1 cellular context compared by ENCODE assay signal in the genomic region with DNA sequence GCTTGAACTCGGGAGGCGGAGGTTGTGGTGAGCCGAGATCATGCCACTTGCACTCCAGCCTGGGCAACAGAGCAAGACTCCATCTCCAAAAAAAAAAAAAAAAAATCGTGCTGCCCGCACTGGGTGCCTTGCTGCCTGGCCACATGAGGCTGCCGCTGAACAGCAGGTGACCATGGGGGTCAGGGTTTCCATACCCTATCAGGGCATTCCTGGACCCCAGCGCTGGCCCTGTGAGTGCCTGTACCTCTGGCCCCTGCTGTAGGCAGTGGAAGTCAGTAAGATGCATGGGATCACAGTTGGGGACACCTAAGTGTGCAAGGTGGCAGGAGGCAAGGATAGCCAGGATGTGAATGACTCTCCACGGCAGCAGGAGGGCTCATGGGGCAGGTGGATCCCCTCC.
TF ChIP-seq lines count a peak whose summit lies in the region.

No MANE protein-coding gene starts in this region.

TF ChIP-seq in H1, 55 proteins besides CTCF, POLR2A, EP300 and RAD21:
- TF ChIP-seq BRCA1 (IDR thresholded peaks at IDR 0.05; ENCODE audit: low read depth, low read length) (no peak), SP1 (IDR thresholded peaks at IDR 0.05; ENCODE audit: low read depth, low read length) (no peak), CTBP2 (IDR thresholded peaks at IDR 0.05; ENCODE audit: borderline replicate concordance, insufficient read depth, insufficient read length, low read length) (no peak), ZNF274 (IDR thresholded peaks at IDR 0.05; ENCODE audit: borderline replicate concordance, extremely low read depth, low read length) (no peak), SIX5 (IDR thresholded peaks at IDR 0.05; ENCODE audit: low read depth, low read length) (no peak), CBX8 (IDR thresholded peaks at IDR 0.05; ENCODE audit: borderline replicate concordance, low read depth, low read length) (no peak), ASH2L (IDR thresholded peaks at IDR 0.05; ENCODE audit: low read length) (no peak), SIN3A (conservative IDR thresholded peaks at IDR 0.05 in 1 of 2, IDR thresholded peaks at IDR 0.05 in 1 of 2; ENCODE audit: low read depth in 1 of 2, low read length in 2 of 2) (no peak), TBP (IDR thresholded peaks at IDR 0.05; ENCODE audit: low read depth, low read length) (no peak), FOSL1 (IDR thresholded peaks at IDR 0.05; ENCODE audit: insufficient read depth, low read depth, low read length) (no peak), CHD1 (IDR thresholded peaks at IDR 0.05; ENCODE audit: low read depth, low read length) (no peak), RXRA (IDR thresholded peaks at IDR 0.05; ENCODE audit: insufficient read depth, low read depth, low read length) (no peak), HDAC2 (IDR thresholded peaks at IDR 0.05; ENCODE audit: borderline replicate concordance in 1 of 2, low read depth in 2 of 2, low read length in 2 of 2) (no peak)
- TF ChIP-seq, protein P1, sequence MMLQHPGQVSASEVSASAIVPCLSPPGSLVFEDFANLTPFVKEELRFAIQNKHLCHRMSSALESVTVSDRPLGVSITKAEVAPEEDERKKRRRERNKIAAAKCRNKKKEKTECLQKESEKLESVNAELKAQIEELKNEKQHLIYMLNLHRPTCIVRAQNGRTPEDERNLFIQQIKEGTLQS (IDR thresholded peaks at IDR 0.05; ENCODE audit: insufficient read depth, low read depth, low read length): no peak
- TF ChIP-seq, protein P2, sequence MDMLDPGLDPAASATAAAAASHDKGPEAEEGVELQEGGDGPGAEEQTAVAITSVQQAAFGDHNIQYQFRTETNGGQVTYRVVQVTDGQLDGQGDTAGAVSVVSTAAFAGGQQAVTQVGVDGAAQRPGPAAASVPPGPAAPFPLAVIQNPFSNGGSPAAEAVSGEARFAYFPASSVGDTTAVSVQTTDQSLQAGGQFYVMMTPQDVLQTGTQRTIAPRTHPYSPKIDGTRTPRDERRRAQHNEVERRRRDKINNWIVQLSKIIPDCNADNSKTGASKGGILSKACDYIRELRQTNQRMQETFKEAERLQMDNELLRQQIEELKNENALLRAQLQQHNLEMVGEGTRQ (IDR thresholded peaks at IDR 0.05; ENCODE audit: low read length): no peak
- TF ChIP-seq, protein P3, sequence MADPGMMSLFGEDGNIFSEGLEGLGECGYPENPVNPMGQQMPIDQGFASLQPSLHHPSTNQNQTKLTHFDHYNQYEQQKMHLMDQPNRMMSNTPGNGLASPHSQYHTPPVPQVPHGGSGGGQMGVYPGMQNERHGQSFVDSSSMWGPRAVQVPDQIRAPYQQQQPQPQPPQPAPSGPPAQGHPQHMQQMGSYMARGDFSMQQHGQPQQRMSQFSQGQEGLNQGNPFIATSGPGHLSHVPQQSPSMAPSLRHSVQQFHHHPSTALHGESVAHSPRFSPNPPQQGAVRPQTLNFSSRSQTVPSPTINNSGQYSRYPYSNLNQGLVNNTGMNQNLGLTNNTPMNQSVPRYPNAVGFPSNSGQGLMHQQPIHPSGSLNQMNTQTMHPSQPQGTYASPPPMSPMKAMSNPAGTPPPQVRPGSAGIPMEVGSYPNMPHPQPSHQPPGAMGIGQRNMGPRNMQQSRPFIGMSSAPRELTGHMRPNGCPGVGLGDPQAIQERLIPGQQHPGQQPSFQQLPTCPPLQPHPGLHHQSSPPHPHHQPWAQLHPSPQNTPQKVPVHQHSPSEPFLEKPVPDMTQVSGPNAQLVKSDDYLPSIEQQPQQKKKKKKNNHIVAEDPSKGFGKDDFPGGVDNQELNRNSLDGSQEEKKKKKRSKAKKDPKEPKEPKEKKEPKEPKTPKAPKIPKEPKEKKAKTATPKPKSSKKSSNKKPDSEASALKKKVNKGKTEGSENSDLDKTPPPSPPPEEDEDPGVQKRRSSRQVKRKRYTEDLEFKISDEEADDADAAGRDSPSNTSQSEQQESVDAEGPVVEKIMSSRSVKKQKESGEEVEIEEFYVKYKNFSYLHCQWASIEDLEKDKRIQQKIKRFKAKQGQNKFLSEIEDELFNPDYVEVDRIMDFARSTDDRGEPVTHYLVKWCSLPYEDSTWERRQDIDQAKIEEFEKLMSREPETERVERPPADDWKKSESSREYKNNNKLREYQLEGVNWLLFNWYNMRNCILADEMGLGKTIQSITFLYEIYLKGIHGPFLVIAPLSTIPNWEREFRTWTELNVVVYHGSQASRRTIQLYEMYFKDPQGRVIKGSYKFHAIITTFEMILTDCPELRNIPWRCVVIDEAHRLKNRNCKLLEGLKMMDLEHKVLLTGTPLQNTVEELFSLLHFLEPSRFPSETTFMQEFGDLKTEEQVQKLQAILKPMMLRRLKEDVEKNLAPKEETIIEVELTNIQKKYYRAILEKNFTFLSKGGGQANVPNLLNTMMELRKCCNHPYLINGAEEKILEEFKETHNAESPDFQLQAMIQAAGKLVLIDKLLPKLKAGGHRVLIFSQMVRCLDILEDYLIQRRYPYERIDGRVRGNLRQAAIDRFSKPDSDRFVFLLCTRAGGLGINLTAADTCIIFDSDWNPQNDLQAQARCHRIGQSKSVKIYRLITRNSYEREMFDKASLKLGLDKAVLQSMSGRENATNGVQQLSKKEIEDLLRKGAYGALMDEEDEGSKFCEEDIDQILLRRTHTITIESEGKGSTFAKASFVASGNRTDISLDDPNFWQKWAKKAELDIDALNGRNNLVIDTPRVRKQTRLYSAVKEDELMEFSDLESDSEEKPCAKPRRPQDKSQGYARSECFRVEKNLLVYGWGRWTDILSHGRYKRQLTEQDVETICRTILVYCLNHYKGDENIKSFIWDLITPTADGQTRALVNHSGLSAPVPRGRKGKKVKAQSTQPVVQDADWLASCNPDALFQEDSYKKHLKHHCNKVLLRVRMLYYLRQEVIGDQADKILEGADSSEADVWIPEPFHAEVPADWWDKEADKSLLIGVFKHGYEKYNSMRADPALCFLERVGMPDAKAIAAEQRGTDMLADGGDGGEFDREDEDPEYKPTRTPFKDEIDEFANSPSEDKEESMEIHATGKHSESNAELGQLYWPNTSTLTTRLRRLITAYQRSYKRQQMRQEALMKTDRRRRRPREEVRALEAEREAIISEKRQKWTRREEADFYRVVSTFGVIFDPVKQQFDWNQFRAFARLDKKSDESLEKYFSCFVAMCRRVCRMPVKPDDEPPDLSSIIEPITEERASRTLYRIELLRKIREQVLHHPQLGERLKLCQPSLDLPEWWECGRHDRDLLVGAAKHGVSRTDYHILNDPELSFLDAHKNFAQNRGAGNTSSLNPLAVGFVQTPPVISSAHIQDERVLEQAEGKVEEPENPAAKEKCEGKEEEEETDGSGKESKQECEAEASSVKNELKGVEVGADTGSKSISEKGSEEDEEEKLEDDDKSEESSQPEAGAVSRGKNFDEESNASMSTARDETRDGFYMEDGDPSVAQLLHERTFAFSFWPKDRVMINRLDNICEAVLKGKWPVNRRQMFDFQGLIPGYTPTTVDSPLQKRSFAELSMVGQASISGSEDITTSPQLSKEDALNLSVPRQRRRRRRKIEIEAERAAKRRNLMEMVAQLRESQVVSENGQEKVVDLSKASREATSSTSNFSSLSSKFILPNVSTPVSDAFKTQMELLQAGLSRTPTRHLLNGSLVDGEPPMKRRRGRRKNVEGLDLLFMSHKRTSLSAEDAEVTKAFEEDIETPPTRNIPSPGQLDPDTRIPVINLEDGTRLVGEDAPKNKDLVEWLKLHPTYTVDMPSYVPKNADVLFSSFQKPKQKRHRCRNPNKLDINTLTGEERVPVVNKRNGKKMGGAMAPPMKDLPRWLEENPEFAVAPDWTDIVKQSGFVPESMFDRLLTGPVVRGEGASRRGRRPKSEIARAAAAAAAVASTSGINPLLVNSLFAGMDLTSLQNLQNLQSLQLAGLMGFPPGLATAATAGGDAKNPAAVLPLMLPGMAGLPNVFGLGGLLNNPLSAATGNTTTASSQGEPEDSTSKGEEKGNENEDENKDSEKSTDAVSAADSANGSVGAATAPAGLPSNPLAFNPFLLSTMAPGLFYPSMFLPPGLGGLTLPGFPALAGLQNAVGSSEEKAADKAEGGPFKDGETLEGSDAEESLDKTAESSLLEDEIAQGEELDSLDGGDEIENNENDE (IDR thresholded peaks at IDR 0.05; ENCODE audit: insufficient replicate concordance, low read length): no peak
